15 cellular contexts compared by ENCODE assay signal in the genomic region with DNA sequence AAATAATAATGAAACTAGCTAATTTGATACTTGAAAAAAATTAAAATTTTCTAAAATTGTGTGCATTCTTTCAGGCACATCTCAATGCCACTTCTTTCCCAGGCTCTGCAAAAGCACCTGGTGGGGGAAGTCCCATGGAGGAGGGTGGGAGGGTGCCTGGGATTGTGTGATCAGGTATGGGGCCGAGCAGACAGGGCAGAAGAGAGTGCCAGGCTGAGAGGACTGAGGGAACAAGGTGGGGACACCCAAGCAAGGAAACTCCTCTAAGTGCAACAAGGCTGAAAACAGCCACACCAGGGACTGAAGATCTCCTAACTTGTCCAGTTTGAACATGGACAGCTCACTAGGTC. TPM values are rescaled to one million over a fixed set of nuclear protein-coding genes. Genes with fewer than 3 reads are reported as not detected.
DNase-seq lines count a peak whose midpoint lies in the region; ATAC-seq and TF ChIP-seq lines count a peak whose summit lies in the region.
"Had no signal": no experiment of that assay in that cellular context is flagged by ENCODE, and none has a peak within 500 bp of the region (broad histone marks: within the 10 kb centered on the region; RNA-seq: fewer than 3 reads in every experiment).

No MANE protein-coding gene starts in this region.

- H4K20me1 ChIP-seq in hepatocyte (ENCODE audit: insufficient read depth, poor library complexity, severe bottlenecking) = no peaks in the 10 kb centered on the region

- H3K79me2 ChIP-seq in hepatocyte = peaks cover 5% of the 10 kb centered on the region

- ATAC-seq in heart right ventricle = peak in 4 of 8 donors; percentile 7 to 26 (median 17)

- DNase-seq in heart right ventricle (no peak), cardiac septum (ENCODE audit: low spot score) (no peak), hepatocyte (ENCODE audit: low spot score) (no peak), spleen (no peak), erythroblast (lab: John Stamatoyannopoulos, UW) (no peak), NOMO-1 treated with DMSO at 0.1 percent for 48 hours (lab: John Stamatoyannopoulos, UW; ENCODE audit: unreplicated experiment) (no peak)
- no peak for DNase-seq in activated CD8-positive, alpha-beta memory T cell treated with anti-CD3 and anti-CD28 coated beads, Interleukin-2, amount 50 U/mL, for 4 hours
- DNase-seq: COR-L47, NCI-H1048, NCI-H1436 treated with DMSO at 0.1 percent for 48 hours, NCI-H2171 treated with DMSO at 0.1 percent for 48 hours, NCI-H446 treated with DMSO at 0.1 percent for 48 hours, NCI-H82 had no signal

- H3K4me3 ChIP-seq in heart right ventricle (no peak overlapping the region), hepatocyte (no peak overlapping the region), spleen (no peak overlapping the region)

- H3K36me3 ChIP-seq in heart right ventricle (peaks cover 0 to 81% (median 11%) of the 10 kb centered on the region in 9 donors), hepatocyte (replicated peaks; ENCODE audit: insufficient read depth, low read depth) (no peaks in the 10 kb centered on the region), spleen (peaks cover 0 to 93% (median 20%) of the 10 kb centered on the region in 6 donors)

- TF ChIP-seq CTCF in heart right ventricle (IDR thresholded peaks at IDR 0.05) (no peak), VCaP (conservative IDR thresholded peaks at IDR 0.05) (no peak), hepatocyte (IDR thresholded peaks at IDR 0.05; ENCODE audit: poor library complexity) (no peak), spleen (IDR thresholded peaks at IDR 0.05 in 8 of 11, conservative IDR thresholded peaks at IDR 0.05 in 3 of 11) (no peak)

- 38 to 41% methylated on average over 1 of the region's 1 CpG for WGBS in heart right ventricle, 2 donors
- WGBS in hepatocyte (ENCODE audit: low lambda C conversion rate, missing lambda C conversion rate) = 42% methylated on average over 1 of the region's 1 CpG
- WGBS in spleen, 5 donors = 60 to 85% (median 78%) methylated on average over 1 of the region's 1 CpG

- H3K9me3 ChIP-seq in heart right ventricle (no peaks in the 10 kb centered on the region), hepatocyte (ENCODE audit: low read depth) (no peaks in the 10 kb centered on the region), spleen (no peaks in the 10 kb centered on the region)

- H3K4me1 ChIP-seq in heart right ventricle (peaks cover 0 to 41% (median 24%) of the 10 kb centered on the region in 9 donors), hepatocyte (ENCODE audit: insufficient read depth) (peaks cover 14% of the 10 kb centered on the region), spleen (peaks cover 0 to 58% (median 27%) of the 10 kb centered on the region in 6 donors)

- intact Hi-C loops in heart right ventricle (cut with DNase I) = no loop called here
- intact Hi-C loops in cardiac septum (cut with DNase I) = no loop called here
- intact Hi-C loops in spleen (cut with DNase I; ENCODE audit: low total_unique reads) = no loop called here

- H3K27ac ChIP-seq in heart right ventricle (peak overlapping the region in 8 of 10 donors; percentile 30 to 69 (median 46)), VCaP (peak overlapping the region; percentile 28; the same call in 1 of the 2 replicates), hepatocyte (peak overlapping the region; percentile 64), spleen (peak overlapping the region in 7 of 8 donors; percentile 29 to 75 (median 61))
- H3K27ac ChIP-seq: KMS-11 had no signal

- H3K9me2 ChIP-seq in hepatocyte (replicated peaks; ENCODE audit: insufficient read depth) = no peaks in the 10 kb centered on the region

- H3K4me2 ChIP-seq in hepatocyte = peak overlapping the region; percentile 5
- H3K4me2 ChIP-seq: KMS-11 had no signal

- H2AFZ ChIP-seq in hepatocyte = no peak overlapping the region

- TF ChIP-seq POLR2A in spleen (IDR thresholded peaks at IDR 0.05) (no peak), erythroblast (IDR thresholded peaks at IDR 0.05; ENCODE audit: low read length) (no peak)

- H3K27me3 ChIP-seq in heart right ventricle (no peaks in the 10 kb centered on the region), hepatocyte (no peaks in the 10 kb centered on the region), spleen (replicated peaks in 1 of 7) (no peaks in the 10 kb centered on the region)

RNA-seq across cellular contexts. Expression of gene PARP12, which starts 13.8 kb away (rescaled TPM):
- total RNA-seq in heart right ventricle = 10 to 100 TPM in 9 of 10 donors, 1 to 10 TPM in 1; 9.9 to 48.3 (median 13.1) TPM
- 10 to 100 TPM in 1 of 2 donors, 1 to 10 TPM in 1; 6.7 to 27.1 TPM for polyA plus RNA-seq in heart right ventricle
- 12.5 TPM for total RNA-seq in cardiac septum
- total RNA-seq in hepatocyte = 13.8 and 14.0 TPM in 2 replicates
- polyA plus RNA-seq in hepatocyte = 8.9 and 11.2 TPM in 2 replicates
- 100 to 1,000 TPM in 1 of 7 donors, 10 to 100 TPM in 6; 60.8 to 101 (median 77.5) TPM for total RNA-seq in spleen
- 10 to 100 TPM; 26.9 to 68.4 (median 59.2) TPM for polyA plus RNA-seq in spleen
